8 cellular contexts compared by ENCODE assay signal in the genomic region with DNA sequence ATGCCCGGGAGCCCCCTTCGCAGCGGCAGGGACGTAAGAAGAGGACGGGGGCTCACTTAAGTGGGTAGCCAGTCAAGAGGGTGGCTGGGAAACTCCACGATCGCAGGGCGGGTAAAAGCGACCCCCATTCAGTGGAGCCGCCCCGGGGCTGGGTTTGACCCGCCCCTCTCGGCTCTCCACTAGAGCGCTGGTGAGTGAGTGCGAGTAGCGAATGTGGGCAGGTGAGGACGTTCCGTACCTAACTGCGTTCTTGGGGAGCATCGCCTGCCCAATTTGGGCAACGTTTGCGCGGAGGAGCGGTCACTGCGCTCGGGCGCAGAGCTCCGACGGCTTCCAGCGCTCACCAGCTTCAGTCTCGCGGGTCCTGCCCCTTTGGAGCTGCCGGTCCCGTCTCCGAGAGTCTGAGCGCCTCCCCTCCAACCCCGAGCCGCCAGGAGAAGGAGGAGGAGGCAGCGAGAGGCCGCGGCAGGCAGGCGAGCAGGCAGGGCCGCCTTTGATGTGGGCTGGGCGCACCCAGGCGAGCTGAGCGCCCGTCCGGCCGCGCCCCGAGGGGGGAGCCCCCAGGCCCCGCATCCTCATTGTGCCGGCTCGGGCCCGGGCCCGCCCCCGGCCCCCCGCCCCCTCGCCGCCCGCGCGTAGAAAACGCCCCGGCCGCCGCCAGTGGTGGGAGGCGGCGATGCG. TPM values are rescaled to one million over a fixed set of nuclear protein-coding genes. Genes with fewer than 3 reads are reported as not detected.
DNase-seq lines count a peak whose midpoint lies in the region; TF ChIP-seq lines count a peak whose summit lies in the region.

TSS of gene FGF18 (plus strand) at position 666 of the 681 bp plus-strand sequence. CDS start 553 bp downstream, outside the sequence.

- no peaks in the 10 kb centered on the region for H3K36me3 Mint-ChIP-seq in HFFc6 (ENCODE audit: low read depth)
- no peaks in the 10 kb centered on the region for H3K36me3 Mint-ChIP-seq in activated naive CD4-positive, alpha-beta T cell treated with anti-CD3 and anti-CD28 coated beads for 36 hours (ENCODE audit: low read depth)

- H3K27me3 Mint-ChIP-seq in HFFc6 (ENCODE audit: insufficient read depth): peaks cover 2% of the 10 kb centered on the region; the same call in 1 of the 2 replicates
- peaks cover 26% of the 10 kb centered on the region for H3K27me3 Mint-ChIP-seq in activated naive CD4-positive, alpha-beta T cell treated with anti-CD3 and anti-CD28 coated beads for 36 hours (ENCODE audit: low read depth)

- POLR2A ChIA-PET in GM10248 (lab: Yijun Ruan, JAX): interaction anchor here (1.0 kb wide), 1 partner anchor 31 kb away, joined by 3 read pairs; the partner anchor contains the start of gene NPM1

- peaks cover 6% of the 10 kb centered on the region for H3K27me3 ChIP-seq in cardiac muscle cell

- DNase-seq in GM10248 (ENCODE audit: extremely low spot score): peak; percentile 65
- peak; percentile 54 for DNase-seq in HFFc6
- DNase-seq in NCI-H510A treated with DMSO at 0.1 percent for 48 hours (lab: John Stamatoyannopoulos, UW): peak; percentile 14
- DNase-seq in activated naive CD4-positive, alpha-beta T cell treated with anti-CD3 and anti-CD28 coated beads for 36 hours: peak; percentile 42
- peak; percentile 65 to 92 for DNase-seq in cardiac muscle cell (ENCODE audit: low read depth in 1 of 2, low spot score in 1 of 2)
- peak; percentile 86 for DNase-seq in posterior vena cava (ENCODE audit: low spot score)
- DNase-seq in inferior parietal cortex (ENCODE audit: extremely low spot score): no peak
- no peak for DNase-seq in NCI-H187 (lab: John Stamatoyannopoulos, UW)

- H3K9me3 ChIP-seq in cardiac muscle cell (ENCODE audit: low read depth): no peaks in the 10 kb centered on the region

- intact Hi-C loops in activated naive CD4-positive, alpha-beta T cell treated with anti-CD3 and anti-CD28 coated beads for 36 hours (cut with micrococcal nuclease): loop anchor here (1.0 to 10.0 kb wide), 4 partner anchors 488 to 866 kb away; partner anchors contain the start of genes STK10 and UBTD2
- intact Hi-C loops in posterior vena cava (cut with DNase I): loop anchor here in 1 of 2 donors (5.0 kb wide), 1 partner anchor 488 kb away; no protein-coding TSS in a partner anchor

- H3K27ac Mint-ChIP-seq in HFFc6: no peak within 1 kb of the TSS; the same call in 1 of the 2 replicates
- no peak within 1 kb of the TSS for H3K27ac Mint-ChIP-seq in activated naive CD4-positive, alpha-beta T cell treated with anti-CD3 and anti-CD28 coated beads for 36 hours

- peaks cover 13% of the 10 kb centered on the region for H3K4me1 Mint-ChIP-seq in HFFc6 (ENCODE audit: low read depth)
- H3K4me1 Mint-ChIP-seq in activated naive CD4-positive, alpha-beta T cell treated with anti-CD3 and anti-CD28 coated beads for 36 hours (ENCODE audit: low read depth): peaks cover 13% of the 10 kb centered on the region

- no peaks in the 10 kb centered on the region for H3K9me3 Mint-ChIP-seq in HFFc6
- no peaks in the 10 kb centered on the region for H3K9me3 Mint-ChIP-seq in activated naive CD4-positive, alpha-beta T cell treated with anti-CD3 and anti-CD28 coated beads for 36 hours

- peaks cover 2% of the 10 kb centered on the region for H3K36me3 ChIP-seq in cardiac muscle cell

- H3K4me3 Mint-ChIP-seq in HFFc6: peak within 1 kb of the TSS; percentile 57
- peak within 1 kb of the TSS; percentile 66 for H3K4me3 Mint-ChIP-seq in activated naive CD4-positive, alpha-beta T cell treated with anti-CD3 and anti-CD28 coated beads for 36 hours

- TF ChIP-seq CTCF in GM10248 (IDR thresholded peaks at IDR 0.05; ENCODE audit: control extremely low read depth, extremely low read depth, low read depth, missing control alignments) (no peak), HFFc6 (IDR thresholded peaks at IDR 0.05) (peak; percentile 62), cardiac muscle cell (IDR thresholded peaks at IDR 0.05; ENCODE audit: low read depth, low read length) (no peak)

- peak within 1 kb of the TSS; percentile 73 for H3K27ac ChIP-seq in cardiac muscle cell

- CTCF ChIA-PET in GM10248 (lab: Yijun Ruan, JAX): interaction anchor here (0.6 to 2.6 kb wide), 15 partner anchors 9 to 884 kb away, joined by 3 to 35 read pairs (median 5); no protein-coding TSS in a partner anchor
- CTCF ChIA-PET in activated naive CD4-positive, alpha-beta T cell treated with anti-CD3 and anti-CD28 coated beads for 36 hours (lab: Charles Lee): interaction anchor here (0.5 to 2.3 kb wide), 21 partner anchors 8 to 661 kb away, joined by 3 to 10 read pairs (median 4); no protein-coding TSS in a partner anchor

- peaks cover 18% of the 10 kb centered on the region for H3K4me1 ChIP-seq in cardiac muscle cell (ENCODE audit: low read depth)

- H3K4me3 ChIP-seq in cardiac muscle cell: peak within 1 kb of the TSS; percentile 99

RNA-seq across cellular contexts. Expression of gene FGF18, which starts in this region (rescaled TPM):
- total RNA-seq in HFFc6 (2021; fragmentation: NEBNext Ultra II Directional; extraction: Animal tissue kit (Norgen Biotek cat#: 25700)): under 1 TPM in 2 of 6 experiments, not detected in 4; 0.16 to 0.17 TPM
- total RNA-seq in activated naive CD4-positive, alpha-beta T cell treated with anti-CD3 and anti-CD28 coated beads for 36 hours: under 1 TPM in 1 of 2 experiments, not detected in 1; 0.17 TPM
- total RNA-seq in cardiac muscle cell (50.3 and 58.5 TPM in 2 replicates), posterior vena cava (10 to 100 TPM in 1 of 2 donors, 1 to 10 TPM in 1; 6.6 to 11.5 TPM)
- 81.9 and 85.1 TPM in 2 replicates for polyA plus RNA-seq in cardiac muscle cell

Comparison
In these comparisons a context has a peak if more than half of its experiments do, and no peak if none do; other contexts are left out.
1. RNA of gene FGF18 (total RNA-seq): 50.3 to 58.5 TPM in cardiac muscle cell and 6.6 to 11.5 TPM in posterior vena cava; 0.17 TPM in activated naive CD4-positive, alpha-beta T cell treated with anti-CD3 and anti-CD28 coated beads for 36 hours and 0.16 to 0.17 TPM in HFFc6; every median in the first group is over 4 times any median in the second.
2. Peak in DNase-seq in HFFc6; RNA of the gene not detected or under 1 TPM.
3. Peak in DNase-seq in activated naive CD4-positive, alpha-beta T cell treated with anti-CD3 and anti-CD28 coated beads for 36 hours; RNA of the gene not detected or under 1 TPM.
4. DNase-seq: peak in GM10248 (single experiment), NCI-H510A treated with DMSO at 0.1 percent for 48 hours (single experiment), cardiac muscle cell (2 of 2) and posterior vena cava (single experiment); none in inferior parietal cortex (single experiment) and NCI-H187 (0 of 2).